In genomic region chr17:72591500-72592241, GRCh38 we compare ENCODE assay signal across 8 cellular contexts.
DNase-seq lines count a peak whose midpoint lies in the region; ATAC-seq and TF ChIP-seq lines count a peak whose summit lies in the region.

No MANE protein-coding gene starts in this region.

- H3K9ac ChIP-seq in MM.1S (ENCODE audit: low read length) (peak overlapping the region; percentile 83), liver (ENCODE audit: low read depth in 1 of 2, low read length in 2 of 2) (no peak overlapping the region)

- TF ChIP-seq POLR2A in breast epithelium (IDR thresholded peaks at IDR 0.05) = no peak

- H2AFZ ChIP-seq in MM.1S (ENCODE audit: low read length) = no peak overlapping the region

- peaks cover 36% of the 10 kb centered on the region for H3F3A ChIP-seq in MM.1S (ENCODE audit: insufficient read depth, low read length)

- WGBS in liver = 2% methylated on average over 56 of the region's 56 CpGs
- 1% methylated on average over 56 of the region's 56 CpGs for WGBS in thymus

- ATAC-seq in HG02623 (IDR thresholded peaks at IDR 0.05; ENCODE audit: unreplicated experiment) = no peak

- intact Hi-C loops in breast epithelium (cut with DNase I; ENCODE audit: low total_unique reads) = no loop called here

- peaks cover 58% of the 10 kb centered on the region for H3K79me2 ChIP-seq in MM.1S (ENCODE audit: low read length)

- DNase-seq in Daoy (ENCODE audit: low read depth) (peak; percentile 50), MM.1S (peak; percentile 37), breast epithelium (ENCODE audit: low spot score in 2 of 2) (no peak), NCI-H1048 (lab: John Stamatoyannopoulos, UW) (no peak), HUDEP-2 (lab: John Stamatoyannopoulos, UW; ENCODE audit: unreplicated experiment in 76 of 76) (no peak)

- H3K4me2 ChIP-seq in MM.1S (ENCODE audit: low read depth, low read length) = peak overlapping the region; percentile 78

- H3K4me1 ChIP-seq in MM.1S (ENCODE audit: low read length) = peaks cover 19% of the 10 kb centered on the region
- H3K4me1 ChIP-seq in breast epithelium = no peaks in the 10 kb centered on the region
- peaks cover 11 to 15% (median 13%) of the 10 kb centered on the region in 4 donors for H3K4me1 ChIP-seq in liver (ENCODE audit: control insufficient read depth in 4 of 4, insufficient read depth in 4 of 4, low read length in 3 of 4)
- peaks cover 2% of the 10 kb centered on the region for H3K4me1 ChIP-seq in thymus (ENCODE audit: control insufficient read depth, insufficient read depth, low read length)

- H3K4me3 ChIP-seq in MM.1S (ENCODE audit: low read length) (peak overlapping the region; percentile 95), breast epithelium (peak overlapping the region; percentile 43 to 67 (median 58)), liver (ENCODE audit: low read depth in 1 of 3, low read length in 3 of 3) (peak overlapping the region in 2 of 3 donors; percentile 47 to 48), thymus (ENCODE audit: low read length) (peak overlapping the region; percentile 47)

- TF ChIP-seq RAD21 in liver (IDR thresholded peaks at IDR 0.05) = no peak

- H4K20me1 ChIP-seq in MM.1S (ENCODE audit: insufficient read depth, low read length) = no peaks in the 10 kb centered on the region

- H3K27ac ChIP-seq in MM.1S (ENCODE audit: low read length) (peak overlapping the region; percentile 93; the same call in 1 of the 2 replicates), breast epithelium (no peak overlapping the region), liver (ENCODE audit: low read depth in 1 of 2, low read length in 2 of 2) (no peak overlapping the region), thymus (ENCODE audit: low read depth) (peak overlapping the region; percentile 31)

- no peaks in the 10 kb centered on the region for H3K9me2 ChIP-seq in MM.1S (replicated peaks; ENCODE audit: insufficient read depth, low read length)

- H3K27me3 ChIP-seq in MM.1S (replicated peaks; ENCODE audit: insufficient read depth, low read length) (no peaks in the 10 kb centered on the region), breast epithelium (peaks cover 0 to 41% of the 10 kb centered on the region in 2 donors), liver (ENCODE audit: control insufficient read depth in 4 of 4, insufficient read depth in 4 of 4, low read length in 3 of 4) (peaks cover 2 to 9% (median 6%) of the 10 kb centered on the region in 4 donors), thymus (ENCODE audit: control insufficient read depth, insufficient read depth) (peaks cover 31% of the 10 kb centered on the region)

- H3K36me3 ChIP-seq in MM.1S (replicated peaks; ENCODE audit: insufficient read depth, low read length) (no peaks in the 10 kb centered on the region), breast epithelium (no peaks in the 10 kb centered on the region), liver (ENCODE audit: control insufficient read depth in 4 of 4, insufficient read depth in 3 of 4, low read depth in 1 of 4, low read length in 3 of 4) (no peaks in the 10 kb centered on the region), thymus (ENCODE audit: control insufficient read depth, insufficient read depth) (no peaks in the 10 kb centered on the region)

- H3K9me3 ChIP-seq in MM.1S (replicated peaks; ENCODE audit: insufficient read depth, low read length) = no peaks in the 10 kb centered on the region
- H3K9me3 ChIP-seq in breast epithelium = no peaks in the 10 kb centered on the region
- no peaks in the 10 kb centered on the region for H3K9me3 ChIP-seq in liver (ENCODE audit: control insufficient read depth in 4 of 4, low read length in 3 of 4)
- no peaks in the 10 kb centered on the region for H3K9me3 ChIP-seq in thymus (ENCODE audit: control insufficient read depth)

- no peak for TF ChIP-seq CTCF in MM.1S (IDR thresholded peaks at IDR 0.05; ENCODE audit: low read length)
- no peak for TF ChIP-seq CTCF in breast epithelium (IDR thresholded peaks at IDR 0.05)
- no peak for TF ChIP-seq CTCF in liver (IDR thresholded peaks at IDR 0.05; ENCODE audit: low read depth, low read length, missing input control)

TF ChIP-seq in liver, 16 proteins besides CTCF, POLR2A, EP300 and RAD21:
- TF ChIP-seq HNF4A (conservative IDR thresholded peaks at IDR 0.05) (no peak), YY1 (IDR thresholded peaks at IDR 0.05) (no peak), SP1 (IDR thresholded peaks at IDR 0.05) (no peak), JUND (IDR thresholded peaks at IDR 0.05) (no peak), GABPA (IDR thresholded peaks at IDR 0.05 in 1 of 2, conservative IDR thresholded peaks at IDR 0.05 in 1 of 2) (no peak), MAX (IDR thresholded peaks at IDR 0.05) (no peak)

Comparison
In these comparisons a context has a peak if more than half of its experiments do, and no peak if none do; other contexts are left out.
1. DNase-seq: peak in Daoy (single experiment) and MM.1S (single experiment); none in breast epithelium (0 of 2), NCI-H1048 (single experiment) and HUDEP-2 (0 of 76).
2. H3K27ac ChIP-seq: peak in MM.1S (single experiment) and thymus (single experiment); none in breast epithelium (0 of 2) and liver (0 of 2).
3. Peak in every context shown above with its lines, with median percentiles within 50 percentile points of each other: H3K4me3 ChIP-seq.